Comparison of ENCODE assay signal across 10 cellular contexts in genomic region chr15:89116404-89116803, GRCh38. TPM values are rescaled to one million over a fixed set of nuclear protein-coding genes. Genes with fewer than 3 reads are reported as not detected.
DNase-seq lines count a peak whose midpoint lies in the region; ATAC-seq, FAIRE-seq and TF ChIP-seq lines count a peak whose summit lies in the region.
"Had no signal": no experiment of that assay in that cellular context is flagged by ENCODE, and none has a peak within 500 bp of the region (broad histone marks: within the 10 kb centered on the region; RNA-seq: fewer than 3 reads in every experiment).

No MANE protein-coding gene starts in this region.

- peak overlapping the region; percentile 84 for H3K27ac Mint-ChIP-seq in astrocyte (ENCODE audit: unreplicated experiment)
- H3K27ac Mint-ChIP-seq: activated CD4-positive, alpha-beta T cell treated with anti-CD3 and anti-CD28 coated beads, Interleukin-2, amount 10 ng/mL, durations not matched to agents 24 days and 14 days had no signal

- H3K9ac ChIP-seq in astrocyte (ENCODE audit: low read length) (peak overlapping the region; percentile 49), liver (ENCODE audit: low read depth in 1 of 2, low read length in 2 of 2) (no peak overlapping the region)

- TF ChIP-seq POLR2A in uterus (IDR thresholded peaks at IDR 0.05), result no peak

- no peaks in the 10 kb centered on the region for H3K27me3 Mint-ChIP-seq in astrocyte (ENCODE audit: low read depth, unreplicated experiment)
- H3K27me3 Mint-ChIP-seq: activated CD4-positive, alpha-beta T cell treated with anti-CD3 and anti-CD28 coated beads, Interleukin-2, amount 10 ng/mL, durations not matched to agents 24 days and 14 days had no signal

- peaks cover 20% of the 10 kb centered on the region for H3K79me2 ChIP-seq in astrocyte (ENCODE audit: insufficient read depth, low read length)

- H2AFZ ChIP-seq in astrocyte (ENCODE audit: low read depth, low read length), result no peak overlapping the region

- ATAC-seq in stimulated activated naive CD8-positive, alpha-beta T cell treated with anti-CD3 and anti-CD28 coated beads, Interleukin-15, Interleukin-2, amounts not matched to agents 100 U/mL and 50 U/mL, for 24 hours, result no peak
- no peak for ATAC-seq in GM18511 (IDR thresholded peaks at IDR 0.05; ENCODE audit: unreplicated experiment)

- H3K4me3 Mint-ChIP-seq in astrocyte (ENCODE audit: unreplicated experiment), result no peak overlapping the region
- H3K4me3 Mint-ChIP-seq: activated CD4-positive, alpha-beta T cell treated with anti-CD3 and anti-CD28 coated beads, Interleukin-2, amount 10 ng/mL, durations not matched to agents 24 days and 14 days had no signal

- peaks cover 65% of the 10 kb centered on the region for H3K4me1 ChIP-seq in astrocyte (ENCODE audit: insufficient read depth, low read length)
- H3K4me1 ChIP-seq in liver (ENCODE audit: control insufficient read depth in 4 of 4, insufficient read depth in 4 of 4, low read length in 3 of 4), result peaks cover 11 to 68% (median 30%) of the 10 kb centered on the region in 4 donors
- peaks cover 4 to 5% of the 10 kb centered on the region in 2 donors for H3K4me1 ChIP-seq in uterus

- H3K36me3 ChIP-seq in astrocyte (ENCODE audit: insufficient read depth, low read length), result peaks cover 19% of the 10 kb centered on the region
- H3K36me3 ChIP-seq in liver (ENCODE audit: control insufficient read depth in 4 of 4, insufficient read depth in 3 of 4, low read depth in 1 of 4, low read length in 3 of 4), result peaks cover 5 to 28% (median 14%) of the 10 kb centered on the region in 4 donors
- H3K36me3 ChIP-seq in uterus, result no peaks in the 10 kb centered on the region

- H3K36me3 Mint-ChIP-seq in astrocyte (ENCODE audit: low read depth, unreplicated experiment), result peaks cover 8% of the 10 kb centered on the region

- H3K9me3 Mint-ChIP-seq in astrocyte (ENCODE audit: unreplicated experiment), result no peaks in the 10 kb centered on the region
- H3K9me3 Mint-ChIP-seq: activated CD4-positive, alpha-beta T cell treated with anti-CD3 and anti-CD28 coated beads, Interleukin-2, amount 10 ng/mL, durations not matched to agents 24 days and 14 days had no signal

- H3K9me3 ChIP-seq in astrocyte (ENCODE audit: insufficient read depth, low read depth, low read length) (no peaks in the 10 kb centered on the region), liver (ENCODE audit: control insufficient read depth in 4 of 4, low read length in 3 of 4) (no peaks in the 10 kb centered on the region), uterus (no peaks in the 10 kb centered on the region)

- H3K4me2 ChIP-seq in astrocyte (ENCODE audit: low read length), result peak overlapping the region; percentile 47

- TF ChIP-seq CTCF in astrocyte (IDR thresholded peaks at IDR 0.05; ENCODE audit: insufficient read depth, low read depth, low read length) (no peak), liver (IDR thresholded peaks at IDR 0.05; ENCODE audit: low read depth, low read length, missing input control) (no peak), uterus (IDR thresholded peaks at IDR 0.05) (no peak)

- intact Hi-C loops in uterus (cut with DNase I; ENCODE audit: low total_unique reads), result no loop called here

- WGBS in liver, result 77% methylated on average over 7 of the region's 7 CpGs

- no peak for FAIRE-seq in astrocyte (lab: Jason Lieb, UNC)
- FAIRE-seq: RCC 7860 had no signal

- DNase-seq in NCI-H2029 treated with DMSO at 0.1 percent for 48 hours (lab: John Stamatoyannopoulos, UW), result peak; percentile 65
- peak; percentile 58 for DNase-seq in astrocyte (ENCODE audit: low read depth)
- DNase-seq in uterus, result no peak
- DNase-seq in stimulated activated naive CD8-positive, alpha-beta T cell treated with anti-CD3 and anti-CD28 coated beads, Interleukin-15, Interleukin-2, amounts not matched to agents 100 U/mL and 50 U/mL, for 24 hours, result no peak
- DNase-seq in Ammon's horn (ENCODE audit: low spot score), result no peak
- DNase-seq: activated CD4-positive, alpha-beta T cell treated with anti-CD3 and anti-CD28 coated beads, Interleukin-2, amount 10 ng/mL, durations not matched to agents 24 days and 14 days; Karpas-422 had no signal

- H3K27ac ChIP-seq in astrocyte (ENCODE audit: low read depth, low read length), result peak overlapping the region; percentile 64
- H3K27ac ChIP-seq in liver (ENCODE audit: low read depth in 1 of 2, low read length in 2 of 2), result peak overlapping the region; percentile 91 to 96
- H3K27ac ChIP-seq in uterus, result peak overlapping the region; percentile 15 to 58

- no peak for TF ChIP-seq RAD21 in liver (IDR thresholded peaks at IDR 0.05)

- H3K4me3 ChIP-seq in astrocyte (ENCODE audit: insufficient read depth, low read depth, low read length) (no peak overlapping the region), liver (ENCODE audit: low read depth in 1 of 3, low read length in 3 of 3) (no peak overlapping the region), uterus (no peak overlapping the region)

- peaks cover 43% of the 10 kb centered on the region for H3K4me1 Mint-ChIP-seq in astrocyte (ENCODE audit: low read depth, unreplicated experiment)

- H3K27me3 ChIP-seq in astrocyte (ENCODE audit: insufficient read depth, low read length), result no peaks in the 10 kb centered on the region
- no peaks in the 10 kb centered on the region for H3K27me3 ChIP-seq in liver (ENCODE audit: control insufficient read depth in 4 of 4, insufficient read depth in 4 of 4, low read length in 3 of 4)
- no peaks in the 10 kb centered on the region for H3K27me3 ChIP-seq in uterus

- peaks cover 9% of the 10 kb centered on the region for H4K20me1 ChIP-seq in astrocyte (ENCODE audit: insufficient read depth, low read length)

TF ChIP-seq in liver, 16 proteins besides CTCF, POLR2A, EP300 and RAD21:
- no peak for TF ChIP-seq ZBTB33 (IDR thresholded peaks at IDR 0.05)
- TF ChIP-seq HNF4G (IDR thresholded peaks at IDR 0.05), result no peak
- no peak for TF ChIP-seq JUND (IDR thresholded peaks at IDR 0.05)
- no peak for TF ChIP-seq YY1 (IDR thresholded peaks at IDR 0.05)
- no peak for TF ChIP-seq SP1 (IDR thresholded peaks at IDR 0.05)
- TF ChIP-seq HNF4A (conservative IDR thresholded peaks at IDR 0.05), result no peak
- no peak for TF ChIP-seq GABPA (IDR thresholded peaks at IDR 0.05 in 1 of 2, conservative IDR thresholded peaks at IDR 0.05 in 1 of 2)
- TF ChIP-seq, protein P1, sequence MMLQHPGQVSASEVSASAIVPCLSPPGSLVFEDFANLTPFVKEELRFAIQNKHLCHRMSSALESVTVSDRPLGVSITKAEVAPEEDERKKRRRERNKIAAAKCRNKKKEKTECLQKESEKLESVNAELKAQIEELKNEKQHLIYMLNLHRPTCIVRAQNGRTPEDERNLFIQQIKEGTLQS (IDR thresholded peaks at IDR 0.05), result no peak
- TF ChIP-seq TAF1 (conservative IDR thresholded peaks at IDR 0.05), result no peak
- TF ChIP-seq EGR1 (IDR thresholded peaks at IDR 0.05; ENCODE audit: low read depth in 2 of 2), result no peak
- no peak for TF ChIP-seq NR2F2 (IDR thresholded peaks at IDR 0.05)
- TF ChIP-seq FOXA2 (IDR thresholded peaks at IDR 0.05), result no peak
- TF ChIP-seq REST (IDR thresholded peaks at IDR 0.05), result no peak
- no peak for TF ChIP-seq FOXA1 (IDR thresholded peaks at IDR 0.05)

RNA-seq across cellular contexts. Expression of gene ABHD2, which starts 28.1 kb away (rescaled TPM):
- total RNA-seq in astrocyte (41.3 and 50.3 TPM in 2 replicates), liver (100 to 1,000 TPM in 1 of 2 donors, 10 to 100 TPM in 1; 34.6 to 663 TPM), uterus (100 to 1,000 TPM in 1 of 4 donors, 10 to 100 TPM in 3; 27.4 to 117 (median 54.2) TPM)
- polyA plus RNA-seq in liver, result 10 to 100 TPM; 58.8 to 71.5 TPM

Comparison
In these comparisons a context has a peak if more than half of its experiments do, and no peak if none do; other contexts are left out.
1. DNase-seq: peak in NCI-H2029 treated with DMSO at 0.1 percent for 48 hours (single experiment) and astrocyte (single experiment); none in uterus (0 of 2), stimulated activated naive CD8-positive, alpha-beta T cell treated with anti-CD3 and anti-CD28 coated beads, Interleukin-15, Interleukin-2, amounts not matched to agents 100 U/mL and 50 U/mL, for 24 hours (single experiment) and Ammon's horn (single experiment).
2. H3K27ac ChIP-seq: peak in every context shown above with its lines; median percentile 94 in liver; 64 in astrocyte; 36 in uterus.